9 cellular contexts compared by ENCODE assay signal in the genomic region with DNA sequence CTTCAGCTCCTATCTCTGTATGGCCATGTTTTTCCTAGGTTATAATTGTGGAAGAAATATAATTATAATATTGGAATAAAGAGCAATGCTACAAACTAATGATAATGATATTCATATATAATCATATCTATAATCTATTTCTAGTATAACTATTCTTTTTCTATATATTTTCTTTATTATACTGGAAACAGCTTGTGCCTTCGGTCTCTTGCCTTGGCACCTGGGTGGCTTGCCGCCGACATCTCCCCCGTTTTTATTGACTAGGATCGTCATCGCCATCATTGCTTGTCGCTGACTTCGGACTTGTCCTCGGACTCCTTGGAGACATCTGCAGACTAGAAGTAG. TPM values are rescaled to one million over a fixed set of nuclear protein-coding genes. Genes with fewer than 3 reads are reported as not detected.
DNase-seq lines count a peak whose midpoint lies in the region; ATAC-seq, FAIRE-seq and TF ChIP-seq lines count a peak whose summit lies in the region.
"Had no signal": no experiment of that assay in that cellular context is flagged by ENCODE, and none has a peak within 500 bp of the region (broad histone marks: within the 10 kb centered on the region; RNA-seq: fewer than 3 reads in every experiment).

No MANE protein-coding gene starts in this region.

- 70 to 82% (median 77%) methylated on average over 9 of the region's 9 CpGs for whole genome bisulfite sequencing in stomach, 5 donors

- H3K9me3 Mint-ChIP-seq in T-helper 2 cell treated with Interferon-gamma antibody and Interleukin-4, amounts not matched to agents 5 μg/mL and 100 μg/mL, for 36 hours: peaks cover 8% of the 10 kb centered on the region
- H3K9me3 Mint-ChIP-seq in activated CD8-positive, alpha-beta T cell treated with anti-CD3 and anti-CD28 coated beads, Interleukin-2, amount 10 ng/mL, durations not matched to agents 7 days and 5 days (ENCODE audit: insufficient read depth): no peaks in the 10 kb centered on the region

- H3K4me3 ChIP-seq in left lung (peak overlapping the region in 1 of 2 donors; percentile 79), stomach (peak overlapping the region; percentile 60 to 99 (median 80)), kidney (ENCODE audit: low read length in 2 of 2) (peak overlapping the region in 1 of 2 donors; percentile 87)

- no peaks in the 10 kb centered on the region for H3K27me3 Mint-ChIP-seq in T-helper 2 cell treated with Interferon-gamma antibody and Interleukin-4, amounts not matched to agents 5 μg/mL and 100 μg/mL, for 36 hours (ENCODE audit: low read depth)
- H3K27me3 Mint-ChIP-seq in activated CD8-positive, alpha-beta T cell treated with anti-CD3 and anti-CD28 coated beads, Interleukin-2, amount 10 ng/mL, durations not matched to agents 7 days and 5 days (ENCODE audit: low read depth): no peaks in the 10 kb centered on the region

- TF ChIP-seq POLR2A in stomach (IDR thresholded peaks at IDR 0.05): no peak

- POLR2A ChIA-PET in activated CD8-positive, alpha-beta T cell treated with anti-CD3 and anti-CD28 coated beads, Interleukin-2, amount 10 ng/mL, durations not matched to agents 7 days and 5 days (lab: Charles Lee): interaction anchor here (0.6 to 3.8 kb wide), 9 partner anchors 10 to 484 kb away, joined by 3 to 53 read pairs (median 4); partner anchors contain the start of genes ZNF433, ZNF441, ZNF700 and ZNF763

- H3K27me3 ChIP-seq in left lung: no peaks in the 10 kb centered on the region
- H3K27me3 ChIP-seq in stomach: no peaks in the 10 kb centered on the region
- H3K27me3 ChIP-seq: brain microvascular endothelial cell had no signal

- TF ChIP-seq EP300 in stomach (IDR thresholded peaks at IDR 0.05): no peak

- FAIRE-seq in RCC 7860 (lab: Jason Lieb, UNC): no peak
- FAIRE-seq in kidney (lab: Jason Lieb, UNC): no peak

- H3K27ac ChIP-seq in left lung (peak overlapping the region; percentile 91 to 93), stomach (peak overlapping the region in 4 of 5 donors; percentile 86 to 97 (median 90)), kidney (ENCODE audit: low read depth in 2 of 2, low read length in 2 of 2) (no peak overlapping the region)
- H3K27ac ChIP-seq: brain microvascular endothelial cell had no signal

- H3K9ac ChIP-seq in kidney (ENCODE audit: low read length in 2 of 2): no peak overlapping the region

- peaks cover 22% of the 10 kb centered on the region for H3K4me1 Mint-ChIP-seq in T-helper 2 cell treated with Interferon-gamma antibody and Interleukin-4, amounts not matched to agents 5 μg/mL and 100 μg/mL, for 36 hours (ENCODE audit: low read depth)
- H3K4me1 Mint-ChIP-seq in activated CD8-positive, alpha-beta T cell treated with anti-CD3 and anti-CD28 coated beads, Interleukin-2, amount 10 ng/mL, durations not matched to agents 7 days and 5 days (ENCODE audit: low read depth): peaks cover 27% of the 10 kb centered on the region

- H3K27ac Mint-ChIP-seq in T-helper 2 cell treated with Interferon-gamma antibody and Interleukin-4, amounts not matched to agents 5 μg/mL and 100 μg/mL, for 36 hours: peak overlapping the region; percentile 97
- H3K27ac Mint-ChIP-seq in activated CD8-positive, alpha-beta T cell treated with anti-CD3 and anti-CD28 coated beads, Interleukin-2, amount 10 ng/mL, durations not matched to agents 7 days and 5 days: no peak overlapping the region

- CTCF ChIA-PET in activated CD8-positive, alpha-beta T cell treated with anti-CD3 and anti-CD28 coated beads, Interleukin-2, amount 10 ng/mL, durations not matched to agents 7 days and 5 days (lab: Charles Lee): interaction anchor here (1.0 to 6.2 kb wide), 15 partner anchors 8 to 191 kb away, joined by 3 to 115 read pairs (median 10); partner anchors contain the start of genes ZNF20, ZNF491, ZNF700 and ZNF763

- H3K9me3 ChIP-seq in left lung (no peaks in the 10 kb centered on the region), stomach (no peaks in the 10 kb centered on the region), kidney (ENCODE audit: control insufficient read depth in 1 of 2, low read length in 2 of 2) (no peaks in the 10 kb centered on the region)

- H3K36me3 ChIP-seq in left lung (no peaks in the 10 kb centered on the region), stomach (no peaks in the 10 kb centered on the region), kidney (ENCODE audit: control insufficient read depth in 1 of 2, insufficient read depth in 2 of 2, low read length in 2 of 2) (no peaks in the 10 kb centered on the region)

- no peak for ATAC-seq in activated CD8-positive, alpha-beta T cell treated with anti-CD3 and anti-CD28 coated beads, Interleukin-2, amount 10 ng/mL, durations not matched to agents 7 days and 5 days
- ATAC-seq in left lung (no peak), HG02571 (IDR thresholded peaks at IDR 0.05; ENCODE audit: unreplicated experiment) (no peak)

- H3K4me1 ChIP-seq in left lung (peaks cover 0 to 23% of the 10 kb centered on the region in 2 donors), stomach (peaks cover 0 to 43% (median 21%) of the 10 kb centered on the region in 4 donors), kidney (ENCODE audit: control insufficient read depth in 1 of 2, insufficient read depth in 1 of 2, low read depth in 1 of 2, low read length in 2 of 2) (no peaks in the 10 kb centered on the region)

- DNase-seq in T-helper 2 cell treated with Interferon-gamma antibody and Interleukin-4, amounts not matched to agents 5 μg/mL and 100 μg/mL, for 36 hours (ENCODE audit: low spot score): no peak
- DNase-seq in T-helper 2 cell (no peak), left lung (no peak), stomach (no peak), RCC 7860 (ENCODE audit: low spot score) (no peak), kidney (no peak)
- no peak for DNase-seq in activated CD8-positive, alpha-beta T cell treated with anti-CD3 and anti-CD28 coated beads, Interleukin-2, amount 10 ng/mL, durations not matched to agents 7 days and 5 days

- TF ChIP-seq CTCF in left lung (IDR thresholded peaks at IDR 0.05): no peak
- TF ChIP-seq CTCF in stomach (IDR thresholded peaks at IDR 0.05): no peak
- TF ChIP-seq CTCF in kidney (IDR thresholded peaks at IDR 0.05; ENCODE audit: borderline replicate concordance, extremely low read depth, insufficient read depth): no peak

- intact Hi-C loops in left lung (cut with DNase I): loop anchor here in 1 of 2 donors (5.0 kb wide), 1 partner anchor 107 kb away; no protein-coding TSS in a partner anchor
- intact Hi-C loops in stomach (cut with DNase I; ENCODE audit: low total_unique reads): loop anchor here (10.0 kb wide), 1 partner anchor 64 kb away; the partner anchor contains the start of gene ZNF700
- intact Hi-C loops in kidney (cut with DNase I): no loop called here

- H3K36me3 Mint-ChIP-seq in T-helper 2 cell treated with Interferon-gamma antibody and Interleukin-4, amounts not matched to agents 5 μg/mL and 100 μg/mL, for 36 hours (ENCODE audit: low read depth): peaks cover 32% of the 10 kb centered on the region
- peaks cover 32% of the 10 kb centered on the region for H3K36me3 Mint-ChIP-seq in activated CD8-positive, alpha-beta T cell treated with anti-CD3 and anti-CD28 coated beads, Interleukin-2, amount 10 ng/mL, durations not matched to agents 7 days and 5 days (ENCODE audit: low read depth)

- H3K4me3 Mint-ChIP-seq in T-helper 2 cell treated with Interferon-gamma antibody and Interleukin-4, amounts not matched to agents 5 μg/mL and 100 μg/mL, for 36 hours: peak overlapping the region; percentile 97
- peak overlapping the region; percentile 99 for H3K4me3 Mint-ChIP-seq in activated CD8-positive, alpha-beta T cell treated with anti-CD3 and anti-CD28 coated beads, Interleukin-2, amount 10 ng/mL, durations not matched to agents 7 days and 5 days

RNA-seq across cellular contexts. Expression of gene ZNF763, which starts 24.2 kb away (rescaled TPM):
- 1 to 10 TPM; 2.0 to 2.3 TPM for total RNA-seq in activated CD8-positive, alpha-beta T cell treated with anti-CD3 and anti-CD28 coated beads, Interleukin-2, amount 10 ng/mL, durations not matched to agents 7 days and 5 days
- 1 to 10 TPM; 4.9 to 5.7 TPM for total RNA-seq in left lung
- total RNA-seq in stomach: 1 to 10 TPM in 4 of 5 donors, not detected in 1; 2.2 to 5.7 (median 3.3) TPM
- polyA plus RNA-seq in stomach: 1 to 10 TPM; 1.3 to 5.0 (median 3.4) TPM
- total RNA-seq in kidney: 9.8 TPM
- polyA plus RNA-seq in kidney (ENCODE audit: insufficient read depth, low read depth, low replicate concordance): 4.6 TPM

RNA-seq across cellular contexts. Expression of gene ZNF433, which starts 46.4 kb away (rescaled TPM):
- total RNA-seq in activated CD8-positive, alpha-beta T cell treated with anti-CD3 and anti-CD28 coated beads, Interleukin-2, amount 10 ng/mL, durations not matched to agents 7 days and 5 days: under 1 TPM; 0.60 to 0.95 TPM
- total RNA-seq in left lung (1 to 10 TPM; 4.4 to 6.2 TPM), stomach (10 to 100 TPM in 2 of 5 donors, 1 to 10 TPM in 2, not detected in 1; 1.2 to 19.0 (median 9.2) TPM), kidney (13.6 TPM)
- polyA plus RNA-seq in stomach (1 to 10 TPM; 3.2 to 7.7 (median 3.7) TPM), kidney (ENCODE audit: insufficient read depth, low read depth, low replicate concordance) (10.5 TPM)

Comparison
In these comparisons a context has a peak if more than half of its experiments do, and no peak if none do; other contexts are left out.
1. H3K27ac ChIP-seq: peak in left lung (2 of 2) and stomach (4 of 5); none in kidney (0 of 2).